ENCODE assay signal across 8 cellular contexts in the genomic region with DNA sequence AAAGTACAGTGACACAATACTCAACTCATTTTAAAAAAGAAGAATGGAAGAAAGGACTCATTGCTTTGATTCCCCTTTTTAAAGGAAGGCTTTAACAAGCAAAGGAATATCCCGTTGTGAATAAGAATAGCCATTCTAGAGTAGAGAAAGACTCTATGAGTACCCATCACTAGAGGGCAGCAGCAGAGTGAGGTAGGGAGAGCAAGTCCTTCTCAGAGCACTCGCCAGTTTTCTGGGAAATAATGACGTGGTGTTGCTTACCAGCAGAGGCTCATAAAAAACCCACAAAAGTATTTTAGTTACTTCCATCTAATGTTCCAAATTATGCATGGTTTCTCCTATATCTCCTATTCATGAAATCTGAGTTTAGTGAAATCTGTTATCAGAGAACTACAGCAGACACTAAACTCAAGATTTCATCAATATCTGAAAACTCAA.
DNase-seq lines count a peak whose midpoint lies in the region; ATAC-seq and TF ChIP-seq lines count a peak whose summit lies in the region.

No MANE protein-coding gene starts in this region.

- H3K4me1 ChIP-seq in KMS-11 (ENCODE audit: low read depth, poor library complexity, severe bottlenecking) (peaks cover 6% of the 10 kb centered on the region), PC-9 (replicated peaks; ENCODE audit: insufficient read depth) (no peaks in the 10 kb centered on the region), neutrophil (ENCODE audit: control insufficient read depth in 1 of 2, insufficient read depth in 1 of 2, low read depth in 1 of 2, low read length in 1 of 2) (peaks cover 0 to 3% of the 10 kb centered on the region in 2 experiments), suprapubic skin (peaks cover 12% of the 10 kb centered on the region)

- H3F3A ChIP-seq in PC-9 (ENCODE audit: insufficient read depth, low read depth): peaks cover 36% of the 10 kb centered on the region

- intact Hi-C loops in PC-9 (cut with micrococcal nuclease; ENCODE audit: unreplicated experiment): loop anchor here (1.0 to 5.0 kb wide), 5 partner anchors 43 to 1567 kb away; no protein-coding TSS in a partner anchor

- H2AFZ ChIP-seq in KMS-11 (ENCODE audit: low read depth) (no peak overlapping the region), PC-9 (no peak overlapping the region)

- 0% methylated on average over 3 of the region's 3 CpGs for WGBS in suprapubic skin

- CTCF ChIA-PET in PC-9 (lab: Charles Lee): interaction anchor here (0.6 to 1.0 kb wide), 2 partner anchors 137 to 199 kb away, joined by 6 to 8 read pairs; no protein-coding TSS in a partner anchor

- POLR2A ChIA-PET in PC-9 (lab: Charles Lee; ENCODE audit: unreplicated experiment): no interaction called here

- H3K4me3 ChIP-seq in KMS-11 (IDR thresholded peaks at IDR 0.05; ENCODE audit: insufficient read depth, low read depth, low read length) (no peak overlapping the region), PC-9 (no peak overlapping the region), neutrophil (ENCODE audit: low read depth in 1 of 2, low read length in 1 of 2) (no peak overlapping the region), suprapubic skin (no peak overlapping the region)

- ATAC-seq in GM21447 (IDR thresholded peaks at IDR 0.05; ENCODE audit: unreplicated experiment): peak; percentile 96

- no TSS peak for BruUV-seq in PC-9 (replicated peaks; lab: Mats Ljungman, UMichigan)

- no peak for TF ChIP-seq EP300 in suprapubic skin (IDR thresholded peaks at IDR 0.05)

- H3K79me2 ChIP-seq in KMS-11 (ENCODE audit: insufficient read depth, low read depth) (no peaks in the 10 kb centered on the region), PC-9 (ENCODE audit: low read depth) (no peaks in the 10 kb centered on the region)

- H3K4me2 ChIP-seq in KMS-11 (no peak overlapping the region), PC-9 (no peak overlapping the region)

- H4K20me1 ChIP-seq in KMS-11 (ENCODE audit: insufficient read depth) (no peaks in the 10 kb centered on the region), PC-9 (ENCODE audit: insufficient read depth) (no peaks in the 10 kb centered on the region)

- H3K36me3 ChIP-seq in KMS-11 (ENCODE audit: insufficient read depth) (peaks cover 5% of the 10 kb centered on the region; the same call in 1 of the 2 replicates), PC-9 (ENCODE audit: low read depth) (peaks cover 47% of the 10 kb centered on the region), neutrophil (peaks cover 68% of the 10 kb centered on the region), suprapubic skin (peaks cover 70% of the 10 kb centered on the region)

- no peaks in the 10 kb centered on the region for H3K9me3 ChIP-seq in PC-9 (ENCODE audit: insufficient read depth, low read depth)
- no peaks in the 10 kb centered on the region for H3K9me3 ChIP-seq in neutrophil
- H3K9me3 ChIP-seq in suprapubic skin: no peaks in the 10 kb centered on the region

- H3K27me3 ChIP-seq in KMS-11 (ENCODE audit: insufficient read depth, low read depth) (no peaks in the 10 kb centered on the region), PC-9 (ENCODE audit: insufficient read depth, low read depth) (no peaks in the 10 kb centered on the region), neutrophil (no peaks in the 10 kb centered on the region), suprapubic skin (no peaks in the 10 kb centered on the region)

- peak; percentile 69 for TF ChIP-seq CTCF in KMS-11 (conservative IDR thresholded peaks at IDR 0.05; ENCODE audit: low read depth, low read length)
- TF ChIP-seq CTCF in PC-9 (conservative IDR thresholded peaks at IDR 0.05): peak; percentile 80
- peak; percentile 51 for TF ChIP-seq CTCF in neutrophil (IDR thresholded peaks at IDR 0.05)
- peak; percentile 56 to 72 for TF ChIP-seq CTCF in suprapubic skin (IDR thresholded peaks at IDR 0.05)

- H3K27ac ChIP-seq in KMS-11 (no peak overlapping the region), PC-9 (no peak overlapping the region), neutrophil (no peak overlapping the region), suprapubic skin (no peak overlapping the region)

- DNase-seq in DMS114 treated with DMSO at 0.1 percent for 48 hours (lab: John Stamatoyannopoulos, UW; ENCODE audit: unreplicated experiment) (peak; percentile 80), PC-9 (peak; percentile 43 to 65), activated T-helper 1 cell treated with Interleukin-2 at 50 U/mL for 16 hours (ENCODE audit: low read depth) (peak; percentile 37), fibroblast of peridontal ligament (ENCODE audit: extremely low read depth) (peak; percentile 95), suprapubic skin (ENCODE audit: low spot score in 2 of 2) (no peak)

- H3K9ac ChIP-seq in KMS-11: no peak overlapping the region

- no peak for TF ChIP-seq POLR2A in suprapubic skin (IDR thresholded peaks at IDR 0.05)

- no peaks in the 10 kb centered on the region for H3K9me2 ChIP-seq in PC-9 (ENCODE audit: insufficient read depth)

Comparison
In these comparisons a context has a peak if more than half of its experiments do, and no peak if none do; other contexts are left out.
1. DNase-seq: peak in DMS114 treated with DMSO at 0.1 percent for 48 hours (single experiment), PC-9 (2 of 2), activated T-helper 1 cell treated with Interleukin-2 at 50 U/mL for 16 hours (single experiment) and fibroblast of peridontal ligament (single experiment); none in suprapubic skin (0 of 2).
2. Peak in every context shown above with its lines, with median percentiles within 50 percentile points of each other: CTCF ChIP-seq.